In genomic region chr2:231617059-231617926, GRCh38 we compare ENCODE assay signal across 1 cellular context.
TF ChIP-seq lines count a peak whose summit lies in the region.

No MANE protein-coding gene starts in this region.

TF ChIP-seq in endothelial cell of umbilical vein, 7 proteins besides CTCF, POLR2A, EP300 and RAD21 (continued from another document):
- TF ChIP-seq POLR2AphosphoS5 (IDR thresholded peaks at IDR 0.05; ENCODE audit: insufficient read depth, low read depth, low read length): no peak
- TF ChIP-seq FOS (IDR thresholded peaks at IDR 0.05; ENCODE audit: borderline replicate concordance, insufficient read depth, low read length): no peak
- no peak for TF ChIP-seq JUN (IDR thresholded peaks at IDR 0.05; ENCODE audit: borderline replicate concordance, insufficient read depth, insufficient read length, low read depth)
